Comparison of ENCODE assay signal across 8 cellular contexts in the genomic region with DNA sequence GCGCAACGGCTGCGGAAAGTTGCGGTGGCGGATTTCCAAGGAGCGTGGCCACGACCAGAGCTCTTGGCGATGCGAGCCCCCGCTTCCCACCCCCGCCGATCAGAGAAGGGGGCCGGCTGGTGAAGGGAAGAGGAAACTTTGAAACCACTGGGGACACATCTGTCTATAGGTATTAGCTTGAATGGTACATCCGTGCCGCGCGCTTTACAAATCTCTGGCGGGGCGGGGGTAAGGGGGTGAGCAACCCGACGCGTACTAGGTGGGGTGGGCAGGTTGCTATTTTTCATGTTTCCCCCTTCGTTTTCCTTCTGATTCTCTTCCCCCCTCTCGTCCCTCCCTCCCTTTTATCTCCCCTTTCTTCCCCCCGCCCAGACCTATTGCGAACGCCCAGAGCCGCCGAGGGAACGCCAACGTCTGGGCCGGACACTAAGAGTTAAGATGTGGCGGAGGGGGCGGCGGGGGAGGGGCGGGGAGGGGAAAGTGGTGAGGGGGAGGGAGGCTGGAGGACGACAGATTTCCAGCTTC. TPM values are rescaled to one million over a fixed set of nuclear protein-coding genes. Genes with fewer than 3 reads are reported as not detected.
DNase-seq lines count a peak whose midpoint lies in the region; ATAC-seq, FAIRE-seq and TF ChIP-seq lines count a peak whose summit lies in the region.

No MANE protein-coding gene starts in this region.

- CTCF ChIA-PET in activated CD4-positive, alpha-beta T cell treated with anti-CD3 and anti-CD28 coated beads, Interleukin-2, amount 10 ng/mL, durations not matched to agents 7 days and 5 days (lab: Charles Lee), result interaction anchor here (0.7 to 1.1 kb wide), 2 partner anchors 9 to 13 kb away, joined by 3 read pairs; no protein-coding TSS in a partner anchor
- CTCF ChIA-PET in activated CD8-positive, alpha-beta T cell treated with anti-CD3 and anti-CD28 coated beads, Interleukin-2, amount 10 ng/mL, durations not matched to agents 7 days and 5 days (lab: Charles Lee), result interaction anchor here (0.6 kb wide), 1 partner anchor 20 kb away, joined by 3 read pairs; no protein-coding TSS in a partner anchor

- FAIRE-seq in kidney (lab: Jason Lieb, UNC) (no peak), RCC 7860 (lab: Jason Lieb, UNC) (no peak)

- no peak for DNase-seq in activated CD4-positive, alpha-beta T cell treated with anti-CD3 and anti-CD28 coated beads, Interleukin-2, amount 10 ng/mL, durations not matched to agents 7 days and 5 days
- no peak for DNase-seq in activated CD4-positive, alpha-beta T cell treated with anti-CD3 and anti-CD28 coated beads, Interleukin-2, amount 50 U/mL, for 1 hour
- no peak for DNase-seq in activated CD8-positive, alpha-beta T cell treated with anti-CD3 and anti-CD28 coated beads, Interleukin-2, amount 10 ng/mL, durations not matched to agents 7 days and 5 days
- DNase-seq in kidney, result no peak
- DNase-seq in OCI-M1 (lab: John Stamatoyannopoulos, UW), result no peak
- no peak for DNase-seq in activated effector memory CD4-positive, alpha-beta T cell treated with Interleukin-2 at 50 U/mL for 16 hours
- DNase-seq in RCC 7860 (ENCODE audit: low spot score), result no peak

- no peak overlapping the region for H3K27ac Mint-ChIP-seq in activated CD4-positive, alpha-beta T cell treated with anti-CD3 and anti-CD28 coated beads, Interleukin-2, amount 10 ng/mL, durations not matched to agents 7 days and 5 days
- no peak overlapping the region for H3K27ac Mint-ChIP-seq in activated CD8-positive, alpha-beta T cell treated with anti-CD3 and anti-CD28 coated beads, Interleukin-2, amount 10 ng/mL, durations not matched to agents 7 days and 5 days

- peaks cover 36% of the 10 kb centered on the region for H3K4me1 Mint-ChIP-seq in activated CD4-positive, alpha-beta T cell treated with anti-CD3 and anti-CD28 coated beads, Interleukin-2, amount 10 ng/mL, durations not matched to agents 7 days and 5 days
- H3K4me1 Mint-ChIP-seq in activated CD8-positive, alpha-beta T cell treated with anti-CD3 and anti-CD28 coated beads, Interleukin-2, amount 10 ng/mL, durations not matched to agents 7 days and 5 days (ENCODE audit: low read depth), result peaks cover 29% of the 10 kb centered on the region

- ATAC-seq in activated CD8-positive, alpha-beta T cell treated with anti-CD3 and anti-CD28 coated beads, Interleukin-2, amount 10 ng/mL, durations not matched to agents 7 days and 5 days, result peak; percentile 27

- H3K36me3 ChIP-seq in kidney (ENCODE audit: control insufficient read depth in 1 of 2, insufficient read depth in 2 of 2, low read length in 2 of 2), result peaks cover 0 to 4% of the 10 kb centered on the region in 2 donors

- POLR2A ChIA-PET in activated CD4-positive, alpha-beta T cell treated with anti-CD3 and anti-CD28 coated beads, Interleukin-2, amount 10 ng/mL, durations not matched to agents 7 days and 5 days (lab: Charles Lee), result no interaction called here
- POLR2A ChIA-PET in activated CD8-positive, alpha-beta T cell treated with anti-CD3 and anti-CD28 coated beads, Interleukin-2, amount 10 ng/mL, durations not matched to agents 7 days and 5 days (lab: Charles Lee), result no interaction called here

- H3K27ac ChIP-seq in kidney (ENCODE audit: low read depth in 2 of 2, low read length in 2 of 2) (peak overlapping the region; percentile 80 to 87), temporal lobe (ENCODE audit: low read depth, low read length) (peak overlapping the region; percentile 92)

- peaks cover 5% of the 10 kb centered on the region for H3K36me3 Mint-ChIP-seq in activated CD4-positive, alpha-beta T cell treated with anti-CD3 and anti-CD28 coated beads, Interleukin-2, amount 10 ng/mL, durations not matched to agents 7 days and 5 days (ENCODE audit: low read depth)
- H3K36me3 Mint-ChIP-seq in activated CD8-positive, alpha-beta T cell treated with anti-CD3 and anti-CD28 coated beads, Interleukin-2, amount 10 ng/mL, durations not matched to agents 7 days and 5 days (ENCODE audit: low read depth), result peaks cover 23% of the 10 kb centered on the region

- intact Hi-C loops in kidney (cut with DNase I), result no loop called here

- no peaks in the 10 kb centered on the region for H3K9me3 ChIP-seq in kidney (ENCODE audit: control insufficient read depth in 1 of 2, low read length in 2 of 2)

- no peak for TF ChIP-seq CTCF in kidney (IDR thresholded peaks at IDR 0.05; ENCODE audit: borderline replicate concordance, extremely low read depth, insufficient read depth)

- peak overlapping the region; percentile 22 to 76 for H3K9ac ChIP-seq in kidney (ENCODE audit: low read length in 2 of 2)

- no peaks in the 10 kb centered on the region for H3K9me3 Mint-ChIP-seq in activated CD4-positive, alpha-beta T cell treated with anti-CD3 and anti-CD28 coated beads, Interleukin-2, amount 10 ng/mL, durations not matched to agents 7 days and 5 days
- no peaks in the 10 kb centered on the region for H3K9me3 Mint-ChIP-seq in activated CD8-positive, alpha-beta T cell treated with anti-CD3 and anti-CD28 coated beads, Interleukin-2, amount 10 ng/mL, durations not matched to agents 7 days and 5 days (ENCODE audit: insufficient read depth)

- H3K4me1 ChIP-seq in kidney (ENCODE audit: control insufficient read depth in 1 of 2, insufficient read depth in 1 of 2, low read depth in 1 of 2, low read length in 2 of 2), result peaks cover 3 to 5% of the 10 kb centered on the region in 2 donors

- H3K4me3 Mint-ChIP-seq in activated CD4-positive, alpha-beta T cell treated with anti-CD3 and anti-CD28 coated beads, Interleukin-2, amount 10 ng/mL, durations not matched to agents 7 days and 5 days, result peak overlapping the region; percentile 73
- H3K4me3 Mint-ChIP-seq in activated CD8-positive, alpha-beta T cell treated with anti-CD3 and anti-CD28 coated beads, Interleukin-2, amount 10 ng/mL, durations not matched to agents 7 days and 5 days, result peak overlapping the region; percentile 72

- peaks cover 75% of the 10 kb centered on the region for H3K27me3 Mint-ChIP-seq in activated CD4-positive, alpha-beta T cell treated with anti-CD3 and anti-CD28 coated beads, Interleukin-2, amount 10 ng/mL, durations not matched to agents 7 days and 5 days
- H3K27me3 Mint-ChIP-seq in activated CD8-positive, alpha-beta T cell treated with anti-CD3 and anti-CD28 coated beads, Interleukin-2, amount 10 ng/mL, durations not matched to agents 7 days and 5 days (ENCODE audit: low read depth), result peaks cover 78% of the 10 kb centered on the region

- H3K4me3 ChIP-seq in kidney (ENCODE audit: low read length in 2 of 2), result peak overlapping the region; percentile 78

RNA-seq across cellular contexts. Expression of gene POU3F3, which starts 0.5 kb away (rescaled TPM):
- total RNA-seq in activated CD4-positive, alpha-beta T cell treated with anti-CD3 and anti-CD28 coated beads, Interleukin-2, amount 10 ng/mL, durations not matched to agents 7 days and 5 days, result not detected
- total RNA-seq in activated CD8-positive, alpha-beta T cell treated with anti-CD3 and anti-CD28 coated beads, Interleukin-2, amount 10 ng/mL, durations not matched to agents 7 days and 5 days, result not detected
- 118 TPM for total RNA-seq in kidney
- 31.4 TPM for polyA plus RNA-seq in kidney (ENCODE audit: insufficient read depth, low read depth, low replicate concordance)
- 230 TPM for total RNA-seq in temporal lobe

Comparison
In these comparisons a context has a peak if more than half of its experiments do, and no peak if none do; other contexts are left out.
1. RNA of gene POU3F3, which starts 0.5 kb away (total RNA-seq): 230 TPM in temporal lobe (single experiment) and 118 TPM in kidney (single experiment); not detected in activated CD4-positive, alpha-beta T cell treated with anti-CD3 and anti-CD28 coated beads, Interleukin-2, amount 10 ng/mL, durations not matched to agents 7 days and 5 days and not detected in activated CD8-positive, alpha-beta T cell treated with anti-CD3 and anti-CD28 coated beads, Interleukin-2, amount 10 ng/mL, durations not matched to agents 7 days and 5 days; every median in the first group is over 100 times any median in the second.